ENCODE assay signal across 17 cellular contexts in genomic region chr22:44538071-44538470, GRCh38. TPM values are rescaled to one million over a fixed set of nuclear protein-coding genes. Genes with fewer than 3 reads are reported as not detected.
DNase-seq lines count a peak whose midpoint lies in the region; ATAC-seq, FAIRE-seq and TF ChIP-seq lines count a peak whose summit lies in the region.
"Had no signal": no experiment of that assay in that cellular context is flagged by ENCODE, and none has a peak within 500 bp of the region (broad histone marks: within the 10 kb centered on the region; RNA-seq: fewer than 3 reads in every experiment).

No MANE protein-coding gene starts in this region.

- H3K9ac ChIP-seq in IMR-90 (ENCODE audit: low read depth, low read length) = no peak overlapping the region
- H3K9ac ChIP-seq: BLaER1 treated with 17β-estradiol and CSF1 and Interleukin-3, amounts not matched to agents 10 nM and 100 nM had no signal

- intact Hi-C loops in IMR-90 (cut with micrococcal nuclease) = no loop called here

- H4K8ac ChIP-seq in IMR-90 (ENCODE audit: low read depth in 2 of 2, low read length in 2 of 2) = no peak overlapping the region

- no peak for TF ChIP-seq RAD21 in IMR-90 (IDR thresholded peaks at IDR 0.05; ENCODE audit: low read length)

- BruUV-seq in IMR-90 (replicated peaks; lab: Mats Ljungman, UMichigan) = no TSS peak

- H3K56ac ChIP-seq in IMR-90 (ENCODE audit: extremely low read depth, insufficient read depth, low read length) = no peak overlapping the region

- peak; percentile 57 for DNase-seq in COLO668 (lab: John Stamatoyannopoulos, UW; ENCODE audit: unreplicated experiment)
- peak; percentile 43 for DNase-seq in IMR-90
- no peak for DNase-seq in RWPE2 (ENCODE audit: low spot score)
- peak in 1 of 2 donors; percentile 20 for DNase-seq in foreskin keratinocyte
- DNase-seq in small intestine = no peak
- DNase-seq in activated CD4-positive, CD25-positive, alpha-beta regulatory T cell treated with anti-CD3 and anti-CD28 coated beads, Interleukin-2, amount 50 U/mL, for 72 hours = no peak
- DNase-seq: activated CD4-positive, alpha-beta memory T cell treated with anti-CD3 and anti-CD28 coated beads for 36 hours; effector memory CD8-positive, alpha-beta T cell; GDM1; H9; NCI-H1105 treated with DMSO at 0.1 percent for 48 hours; psoas muscle; T-helper 9 cell; upper lobe of left lung had no signal

- H3K23ac ChIP-seq in IMR-90 (ENCODE audit: low read depth, low read length) = no peak overlapping the region

- H2AFZ ChIP-seq in IMR-90 (replicated peaks; ENCODE audit: low read length, poor library complexity) = no peak overlapping the region

- H3K18ac ChIP-seq in IMR-90 (ENCODE audit: low read depth, low read length) = no peak overlapping the region

- TF ChIP-seq POLR2A in IMR-90 (IDR thresholded peaks at IDR 0.05; ENCODE audit: low read depth, low read length) = no peak

- FAIRE-seq in small intestine (lab: Jason Lieb, UNC) = no peak

- H3K4ac ChIP-seq in IMR-90 (ENCODE audit: low read depth, low read length) = no peak overlapping the region; the same call in 1 of the 2 replicates

- H3K27me3 ChIP-seq in IMR-90 (ENCODE audit: control insufficient read depth, insufficient read depth, low read length) (no peaks in the 10 kb centered on the region), RWPE2 (ENCODE audit: insufficient read depth, poor library complexity, severe bottlenecking) (peaks cover 24% of the 10 kb centered on the region), foreskin keratinocyte (peaks cover 29% of the 10 kb centered on the region), small intestine (ENCODE audit: control insufficient read depth in 2 of 2, insufficient read depth in 2 of 2, low read length in 2 of 2) (no peaks in the 10 kb centered on the region)
- H3K27me3 ChIP-seq: BLaER1 treated with 17β-estradiol and CSF1 and Interleukin-3, amounts not matched to agents 10 nM and 100 nM; upper lobe of left lung had no signal

- WGBS in IMR-90 (ENCODE audit: extremely low coverage in 2 of 2, insufficient read length in 1 of 2), 2 experiments = 63% methylated on average over 16 of the region's 16 CpGs; no CpG with 5 or more reads in 1 of the 2 experiments
- WGBS in small intestine, 3 donors = 16 to 55% (median 34%) methylated on average over 16 of the region's 16 CpGs

- no peaks in the 10 kb centered on the region for H3K36me3 ChIP-seq in IMR-90 (ENCODE audit: control insufficient read depth, insufficient read depth, low read length)
- H3K36me3 ChIP-seq in RWPE2 (ENCODE audit: low read depth) = no peaks in the 10 kb centered on the region
- H3K36me3 ChIP-seq in small intestine (ENCODE audit: control insufficient read depth in 2 of 2, insufficient read depth in 2 of 2, low read length in 2 of 2) = no peaks in the 10 kb centered on the region
- H3K36me3 ChIP-seq: BLaER1 treated with 17β-estradiol and CSF1 and Interleukin-3, amounts not matched to agents 10 nM and 100 nM; upper lobe of left lung had no signal

- H3K9me1 ChIP-seq in IMR-90 (ENCODE audit: insufficient read depth, low read length) = no peaks in the 10 kb centered on the region

- no peak overlapping the region for H2AK9ac ChIP-seq in IMR-90 (replicated peaks; ENCODE audit: low read depth, low read length, poor library complexity)

- H2BK15ac ChIP-seq in IMR-90 (ENCODE audit: low read depth, low read length) = no peak overlapping the region

- H4K5ac ChIP-seq in IMR-90 (ENCODE audit: low read depth, low read length) = no peak overlapping the region

- ATAC-seq in IMR-90 (ENCODE audit: low read depth) = peak; percentile 87
- peak; percentile 49; the same call in 1 of the 3 replicates for ATAC-seq in RWPE2 (ENCODE audit: low read depth)
- peak; percentile 21 for ATAC-seq in foreskin keratinocyte
- ATAC-seq in GM21381 (IDR thresholded peaks at IDR 0.05; ENCODE audit: unreplicated experiment) = no peak
- ATAC-seq in GM21367 (IDR thresholded peaks at IDR 0.05; ENCODE audit: unreplicated experiment) = no peak
- ATAC-seq: effector memory CD8-positive, alpha-beta T cell; psoas muscle had no signal

- no peak overlapping the region for H4K91ac ChIP-seq in IMR-90 (ENCODE audit: insufficient read depth, low read depth, low read length)

- dilution Hi-C loops in IMR-90 (cut with HindIII; ENCODE audit: low sequenced_read_pairs, unreplicated experiment) = no loop called here

- no peak overlapping the region for H3K4me2 ChIP-seq in IMR-90 (ENCODE audit: low read depth, low read length)
- H3K4me2 ChIP-seq: BLaER1 treated with 17β-estradiol and CSF1 and Interleukin-3, amounts not matched to agents 10 nM and 100 nM had no signal

- H3K4me1 ChIP-seq in IMR-90 (ENCODE audit: control insufficient read depth, insufficient read depth, low read length) (peaks cover 1% of the 10 kb centered on the region; the same call in 1 of the 2 replicates), RWPE2 (ENCODE audit: insufficient read depth, poor library complexity, severe bottlenecking) (no peaks in the 10 kb centered on the region), foreskin keratinocyte (no peaks in the 10 kb centered on the region), small intestine (ENCODE audit: control insufficient read depth in 2 of 2, insufficient read depth in 1 of 2, low read depth in 1 of 2, low read length in 1 of 2) (no peaks in the 10 kb centered on the region)
- H3K4me1 ChIP-seq: psoas muscle, upper lobe of left lung had no signal

- in situ Hi-C loops in IMR-90 (cut with MboI; ENCODE audit: low sequenced_read_pairs) = no loop called here

- TF ChIP-seq CTCF in IMR-90 (conservative IDR thresholded peaks at IDR 0.05; ENCODE audit: low read depth, low read length) = no peak
- TF ChIP-seq CTCF in RWPE2 (IDR thresholded peaks at IDR 0.05; ENCODE audit: poor library complexity, severe bottlenecking) = no peak
- TF ChIP-seq CTCF in foreskin keratinocyte (conservative IDR thresholded peaks at IDR 0.05) = no peak

- H4K20me1 ChIP-seq in IMR-90 (ENCODE audit: insufficient read depth, low read length) = no peaks in the 10 kb centered on the region
- H4K20me1 ChIP-seq: BLaER1 treated with 17β-estradiol and CSF1 and Interleukin-3, amounts not matched to agents 10 nM and 100 nM had no signal

- H2BK5ac ChIP-seq in IMR-90 (ENCODE audit: low read depth, low read length, poor library complexity, severe bottlenecking) = no peak overlapping the region

- H2AK5ac ChIP-seq in IMR-90 (ENCODE audit: low read depth, low read length) = 0 out of 2 replicates have a peak overlapping the region, but pooled peaks have one; percentile 4

- CTCF ChIA-PET in IMR-90 (lab: Yijun Ruan, JAX) = no interaction called here

- H3K9me3 ChIP-seq in IMR-90 (ENCODE audit: control insufficient read depth, insufficient read depth, low read length) = no peaks in the 10 kb centered on the region
- no peaks in the 10 kb centered on the region for H3K9me3 ChIP-seq in RWPE2 (ENCODE audit: severe bottlenecking)
- no peaks in the 10 kb centered on the region for H3K9me3 ChIP-seq in small intestine (ENCODE audit: control insufficient read depth, low read depth)
- H3K9me3 ChIP-seq: BLaER1 treated with 17β-estradiol and CSF1 and Interleukin-3, amounts not matched to agents 10 nM and 100 nM; psoas muscle; upper lobe of left lung had no signal

- no peak overlapping the region for H3K27ac ChIP-seq in IMR-90 (ENCODE audit: insufficient read depth, low read length)
- no peak overlapping the region for H3K27ac ChIP-seq in RWPE2 (ENCODE audit: poor library complexity, severe bottlenecking)
- H3K27ac ChIP-seq in foreskin keratinocyte = no peak overlapping the region
- H3K27ac ChIP-seq in small intestine (ENCODE audit: low read depth in 1 of 2, low read length in 1 of 2) = no peak overlapping the region
- H3K27ac ChIP-seq: BLaER1 treated with 17β-estradiol and CSF1 and Interleukin-3, amounts not matched to agents 10 nM and 100 nM; psoas muscle; upper lobe of left lung had no signal

- POLR2A ChIA-PET in IMR-90 (lab: Charles Lee; ENCODE audit: unreplicated experiment) = no interaction called here

- no peak overlapping the region for H2BK20ac ChIP-seq in IMR-90 (ENCODE audit: low read depth, low read length)

- H3K4me3 ChIP-seq in IMR-90 (ENCODE audit: insufficient read depth, low read depth, low read length) (no peak overlapping the region), RWPE2 (ENCODE audit: severe bottlenecking) (no peak overlapping the region), small intestine (ENCODE audit: low read depth in 1 of 2, low read length in 2 of 2) (no peak overlapping the region)
- H3K4me3 ChIP-seq: BLaER1 treated with 17β-estradiol and CSF1 and Interleukin-3, amounts not matched to agents 10 nM and 100 nM; psoas muscle; upper lobe of left lung had no signal

- no peak overlapping the region for H3K14ac ChIP-seq in IMR-90 (replicated peaks; ENCODE audit: low read depth, low read length)

- no peak overlapping the region for H2BK120ac ChIP-seq in IMR-90 (ENCODE audit: low read depth, low read length)

- no peaks in the 10 kb centered on the region for H3K79me1 ChIP-seq in IMR-90 (ENCODE audit: low read depth in 1 of 2, low read length in 2 of 2)

TF ChIP-seq in IMR-90, 13 proteins besides CTCF, POLR2A, EP300 and RAD21 (continues in another document):
- no peak for TF ChIP-seq RCOR1 (IDR thresholded peaks at IDR 0.05; ENCODE audit: insufficient replicate concordance, low read length)
- TF ChIP-seq NFE2L2 (IDR thresholded peaks at IDR 0.05; ENCODE audit: low read depth, low read length) = no peak
- no peak for TF ChIP-seq MXI1 (IDR thresholded peaks at IDR 0.05; ENCODE audit: borderline replicate concordance, low read depth, low read length)
- TF ChIP-seq RFX5 (IDR thresholded peaks at IDR 0.05; ENCODE audit: low read depth, low read length) = no peak
- no peak for TF ChIP-seq CEBPB (IDR thresholded peaks at IDR 0.05; ENCODE audit: low read depth, low read length)
- TF ChIP-seq MAZ (IDR thresholded peaks at IDR 0.05; ENCODE audit: borderline replicate concordance, low read depth, low read length) = no peak
- TF ChIP-seq SMC3 (IDR thresholded peaks at IDR 0.05; ENCODE audit: low read depth, low read length) = no peak
- TF ChIP-seq MAFK (IDR thresholded peaks at IDR 0.05; ENCODE audit: low read depth, low read length) = no peak
- no peak for TF ChIP-seq FOS (IDR thresholded peaks at IDR 0.05; ENCODE audit: low read depth, low read length)
- no peak for TF ChIP-seq CHD1 (IDR thresholded peaks at IDR 0.05; ENCODE audit: low read depth, low read length)
- no peak for TF ChIP-seq BHLHE40 (IDR thresholded peaks at IDR 0.05; ENCODE audit: low read depth, low read length)

RNA-seq across cellular contexts. Expression of gene RTL6, which starts 40.0 kb away (rescaled TPM):
- 16.1 TPM in 2 replicates for total RNA-seq in IMR-90 (2012; rRNA removed)
- polyA plus RNA-seq in IMR-90 (2012; rRNA removed) = 17.2 and 19.2 TPM in 2 replicates
- polyA plus RNA-seq in IMR-90 (2012; cell fraction: cytosol; rRNA removed) = 13.9 and 18.0 TPM in 2 replicates
- polyA plus RNA-seq in IMR-90 (2012; cell fraction: nucleus; rRNA removed; ENCODE audit: low replicate concordance) = 10.7 and 13.6 TPM in 2 replicates
- total RNA-seq in foreskin keratinocyte = 10.8 and 13.3 TPM in 2 replicates
- polyA plus RNA-seq in foreskin keratinocyte = 3.7 and 4.1 TPM in 2 replicates
- 10 to 100 TPM in 1 of 3 donors, 1 to 10 TPM in 2; 6.3 to 15.4 (median 8.9) TPM for polyA plus RNA-seq in small intestine

Comparison
In these comparisons a context has a peak if more than half of its experiments do, and no peak if none do; other contexts are left out.
1. DNase-seq: peak in COLO668 (single experiment) and IMR-90 (single experiment); none in RWPE2 (single experiment), small intestine (single experiment) and activated CD4-positive, CD25-positive, alpha-beta regulatory T cell treated with anti-CD3 and anti-CD28 coated beads, Interleukin-2, amount 50 U/mL, for 72 hours (single experiment).
2. ATAC-seq: peak in IMR-90 (single experiment), RWPE2 (single experiment) and foreskin keratinocyte (single experiment); none in GM21381 (single experiment) and GM21367 (single experiment).